ENCODE assay signal across 29 cellular contexts in genomic region chr13:85675508-85675907, GRCh38.
"Had no signal": no experiment of that assay in that cellular context is flagged by ENCODE, and none has a peak within 500 bp of the region (broad histone marks: within the 10 kb centered on the region; RNA-seq: fewer than 3 reads in every experiment).

No MANE protein-coding gene starts in this region.

- H3K27ac ChIP-seq: adrenal gland, body of pancreas, colonic mucosa, epithelial cell of prostate, esophagus squamous epithelium, gastroesophageal sphincter, heart right ventricle, hepatocyte, WERI-Rb-1 had no signal

- H3K4me1 ChIP-seq: adrenal gland, body of pancreas, colonic mucosa, esophagus squamous epithelium, gastroesophageal sphincter, heart right ventricle had no signal

- DNase-seq: activated B cell treated with CpG ODN at 0.5 μM for 24 hours; activated CD4-positive, alpha-beta T cell treated with anti-CD3 and anti-CD28 coated beads for 48 hours; activated CD4-positive, alpha-beta T cell treated with anti-CD3 and anti-CD28 coated beads, Interleukin-2, amount 50 U/mL, for 1 hour; activated CD4-positive, alpha-beta T cell treated with anti-CD3 and anti-CD28 coated beads, Interleukin-2, amount 50 U/mL, for 48 hours; activated CD8-positive, alpha-beta memory T cell treated with anti-CD3 and anti-CD28 coated beads for 24 hours; activated CD8-positive, alpha-beta T cell treated with anti-CD3 and anti-CD28 coated beads for 36 hours; activated effector memory CD4-positive, alpha-beta T cell treated with Interleukin-2 at 50 U/mL for 16 hours; activated gamma-delta T cell treated with Interleukin-2 at 50 U/mL for 16 hours; activated naive CD4-positive, alpha-beta T cell treated with anti-CD3 and anti-CD28 coated beads for 36 hours; activated naive CD8-positive, alpha-beta T cell treated with anti-CD3 and anti-CD28 coated beads for 36 hours; activated naive CD8-positive, alpha-beta T cell treated with anti-CD3 and anti-CD28 coated beads, Interleukin-2, amount 50 U/mL, for 24 hours; activated T-cell treated with anti-CD3 and anti-CD28 coated beads, Interleukin-2, amount 50 U/mL, for 4 hours; adrenal gland; amygdala; aorta; body of pancreas; caudate nucleus; colonic mucosa; effector CD8-positive, alpha-beta T cell; esophagus squamous epithelium; foreskin melanocyte; heart right ventricle; T1000; WERI-Rb-1 had no signal

- ATAC-seq: activated CD4-positive, CD25-positive, alpha-beta regulatory T cell treated with anti-CD3 and anti-CD28 coated beads, Interleukin-2, amount 50 U/mL, for 24 hours; activated CD8-positive, alpha-beta T cell treated with anti-CD3 and anti-CD28 coated beads for 36 hours; activated naive CD8-positive, alpha-beta T cell treated with anti-CD3 and anti-CD28 coated beads, Interleukin-2, amount 50 U/mL, for 24 hours; activated T-cell treated with anti-CD3 and anti-CD28 coated beads, Interleukin-2, amount 50 U/mL, for 4 hours; activated T-helper 17 cell treated with anti-CD3 and anti-CD28 coated beads, Interleukin-2, amount 50 U/mL, for 72 hours; body of pancreas; gastroesophageal sphincter; heart right ventricle had no signal

- H3K36me3 ChIP-seq: adrenal gland, colonic mucosa, esophagus squamous epithelium, gastroesophageal sphincter, heart right ventricle, WERI-Rb-1 had no signal

- H3K4me3 ChIP-seq: adrenal gland, body of pancreas, colonic mucosa, esophagus squamous epithelium, gastroesophageal sphincter, heart right ventricle, hepatocyte had no signal

- H3K9me3 ChIP-seq: adrenal gland, body of pancreas, colonic mucosa had no signal
